Comparison of ENCODE assay signal across 21 cellular contexts in the genomic region with DNA sequence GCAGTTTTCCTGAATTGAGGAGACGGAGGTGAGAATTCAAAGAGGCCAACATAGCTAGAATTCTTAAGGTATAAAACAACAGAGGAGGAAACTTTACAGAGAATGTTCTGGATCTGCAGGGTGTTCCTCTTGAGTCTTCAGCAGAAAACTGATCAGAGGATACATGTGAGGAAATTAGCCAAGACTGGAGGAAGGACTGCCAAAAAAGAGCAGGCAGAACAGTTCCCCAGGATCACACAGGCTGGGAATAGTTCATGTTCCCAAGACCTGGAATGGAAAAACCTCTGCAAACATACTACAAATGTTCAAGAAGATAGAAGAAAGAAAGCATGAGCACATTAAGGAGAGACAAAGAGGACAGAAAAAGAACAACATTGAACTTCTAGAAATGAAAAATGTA. TPM values are rescaled to one million over a fixed set of nuclear protein-coding genes. Genes with fewer than 3 reads are reported as not detected.
A peak's percentile ranks its signal among the peaks of the same experiment; 100 is the strongest.
DNase-seq lines count a peak whose midpoint lies in the region; ATAC-seq and TF ChIP-seq lines count a peak whose summit lies in the region.
"Had no signal": no experiment of that assay in that cellular context is flagged by ENCODE, and none has a peak within 500 bp of the region (broad histone marks: within the 10 kb centered on the region; RNA-seq: fewer than 3 reads in every experiment).

No MANE protein-coding gene starts in this region.

- H3K4me1 ChIP-seq in gastrocnemius medialis = peaks cover 44 to 62% of the 10 kb centered on the region in 2 donors
- no peaks in the 10 kb centered on the region for H3K4me1 ChIP-seq in breast epithelium
- H3K4me1 ChIP-seq: A549 had no signal

- TF ChIP-seq CTCF in gastrocnemius medialis (IDR thresholded peaks at IDR 0.05 in 4 of 5, conservative IDR thresholded peaks at IDR 0.05 in 1 of 5) (no peak), breast epithelium (IDR thresholded peaks at IDR 0.05) (no peak)

- H3K9me3 Mint-ChIP-seq in dendritic cell treated with granulocyte-macrophage colony-stimulating factor and Interleukin-4, amounts not matched to agents 40 ng/mL and 50 ng/mL, for 4 days = no peaks in the 10 kb centered on the region
- H3K9me3 Mint-ChIP-seq: GM23338, H9, HFFc6 had no signal

- H3K36me3 ChIP-seq in gastrocnemius medialis (peaks cover 0 to 2% of the 10 kb centered on the region in 2 donors), breast epithelium (no peaks in the 10 kb centered on the region)

- peaks cover 35% of the 10 kb centered on the region for H3K36me3 Mint-ChIP-seq in dendritic cell treated with granulocyte-macrophage colony-stimulating factor and Interleukin-4, amounts not matched to agents 40 ng/mL and 50 ng/mL, for 4 days (ENCODE audit: low read depth)

- H3K27me3 ChIP-seq in gastrocnemius medialis = no peaks in the 10 kb centered on the region
- no peaks in the 10 kb centered on the region for H3K27me3 ChIP-seq in breast epithelium

- intact Hi-C loops in Right ventricle myocardium superior (cut with DNase I) (no loop called here), cardiac septum (cut with DNase I) (no loop called here), gastrocnemius medialis (cut with DNase I; ENCODE audit: low total_unique reads) (no loop called here), breast epithelium (cut with DNase I; ENCODE audit: low total_unique reads) (no loop called here)
- intact Hi-C loops in dendritic cell treated with granulocyte-macrophage colony-stimulating factor and Interleukin-4, amounts not matched to agents 40 ng/mL and 50 ng/mL, for 4 days (cut with micrococcal nuclease) = loop anchor here (10.0 kb wide), 1 partner anchor 52 kb away; no protein-coding TSS in a partner anchor

- H3K27ac ChIP-seq in gastrocnemius medialis = peak overlapping the region; percentile 16 to 68 (median 45)
- H3K27ac ChIP-seq in breast epithelium = no peak overlapping the region
- H3K27ac ChIP-seq: A549 had no signal

- no peak for DNase-seq in Right ventricle myocardium superior
- DNase-seq in cardiac septum (ENCODE audit: low spot score) = no peak
- DNase-seq in left lobe of liver (ENCODE audit: low spot score) = no peak
- DNase-seq in gastrocnemius medialis = no peak
- DNase-seq in breast epithelium (ENCODE audit: low spot score in 2 of 2) = no peak
- DNase-seq in activated gamma-delta T cell (lab: John Stamatoyannopoulos, UW) = no peak
- DNase-seq: 8988T; ACHN; AML-193; C1 segment of cervical spinal cord; Calu3; CD4-positive, alpha-beta memory T cell; COR-L47; DMS53; DMS79 treated with DMSO at 0.1 percent for 48 hours; GF-D8; H9; HFFc6 had no signal

- in situ Hi-C loops in gastrocnemius medialis (cut with MboI; ENCODE audit: low sequenced_read_pairs in 4 of 4) = no loop called here

- no peak overlapping the region for H3K4me3 Mint-ChIP-seq in dendritic cell treated with granulocyte-macrophage colony-stimulating factor and Interleukin-4, amounts not matched to agents 40 ng/mL and 50 ng/mL, for 4 days
- H3K4me3 Mint-ChIP-seq: CD4-positive, alpha-beta memory T cell; GM23338; H9; HFFc6 had no signal

- no peaks in the 10 kb centered on the region for H3K27me3 Mint-ChIP-seq in dendritic cell treated with granulocyte-macrophage colony-stimulating factor and Interleukin-4, amounts not matched to agents 40 ng/mL and 50 ng/mL, for 4 days
- H3K27me3 Mint-ChIP-seq: CD4-positive, alpha-beta memory T cell had no signal

- no peak for TF ChIP-seq POLR2A in gastrocnemius medialis (IDR thresholded peaks at IDR 0.05)
- TF ChIP-seq POLR2A in breast epithelium (IDR thresholded peaks at IDR 0.05) = no peak

- H3K4me1 Mint-ChIP-seq in dendritic cell treated with granulocyte-macrophage colony-stimulating factor and Interleukin-4, amounts not matched to agents 40 ng/mL and 50 ng/mL, for 4 days (ENCODE audit: low read depth) = peaks cover 9% of the 10 kb centered on the region
- H3K4me1 Mint-ChIP-seq: GM23338, H9 had no signal

- H3K4me3 ChIP-seq in gastrocnemius medialis (no peak overlapping the region), breast epithelium (no peak overlapping the region)
- H3K4me3 ChIP-seq: A549, GM23338 had no signal

- ATAC-seq in Right ventricle myocardium superior (ENCODE audit: poor library complexity) = peak; percentile 67
- ATAC-seq in left lobe of liver = peak; percentile 27
- peak; percentile 41 to 55 for ATAC-seq in gastrocnemius medialis
- ATAC-seq: A549, GM23338 had no signal

- peak overlapping the region; percentile 4 for H3K27ac Mint-ChIP-seq in dendritic cell treated with granulocyte-macrophage colony-stimulating factor and Interleukin-4, amounts not matched to agents 40 ng/mL and 50 ng/mL, for 4 days
- H3K27ac Mint-ChIP-seq: CD4-positive, alpha-beta memory T cell; GM23338; HFFc6 had no signal

- H3K9me3 ChIP-seq in gastrocnemius medialis = no peaks in the 10 kb centered on the region
- no peaks in the 10 kb centered on the region for H3K9me3 ChIP-seq in breast epithelium
- H3K9me3 ChIP-seq: A549 had no signal

RNA-seq across cellular contexts. Expression of a gene that starts 7.5 kb away (rescaled TPM):
- total RNA-seq in Right ventricle myocardium superior (15.0 TPM), cardiac septum (9.5 TPM), left lobe of liver (5.9 TPM), gastrocnemius medialis (10 to 100 TPM; 29.0 to 81.7 (median 44.8) TPM), breast epithelium (10 to 100 TPM; 14.1 to 17.7 (median 17.6) TPM)

RNA-seq across cellular contexts. Expression of a gene that starts 8.7 kb away (rescaled TPM):
- 5.5 TPM for total RNA-seq in Right ventricle myocardium superior
- total RNA-seq in cardiac septum = 4.3 TPM
- 2.5 TPM for total RNA-seq in left lobe of liver
- total RNA-seq in gastrocnemius medialis = 10 to 100 TPM; 14.5 to 30.7 (median 17.0) TPM
- total RNA-seq in breast epithelium = 10 to 100 TPM; 11.7 to 18.6 (median 15.7) TPM

Comparison
In these comparisons a context has a peak if more than half of its experiments do, and no peak if none do; other contexts are left out.
1. H3K27ac ChIP-seq: peak in gastrocnemius medialis (4 of 4); none in breast epithelium (0 of 2).
2. Peak in every context shown above with its lines, with median percentiles within 50 percentile points of each other: ATAC-seq.